Comparison of ENCODE assay signal across 8 cellular contexts in genomic region chr20:63977392-63978276, GRCh38. TPM values are rescaled to one million over a fixed set of nuclear protein-coding genes. Genes with fewer than 3 reads are reported as not detected.
A peak's percentile ranks its signal among the peaks of the same experiment; 100 is the strongest.
DNase-seq lines count a peak whose midpoint lies in the region; ATAC-seq and TF ChIP-seq lines count a peak whose summit lies in the region.

No MANE protein-coding gene starts in this region.

- H3K4me3 Mint-ChIP-seq in WTC11: peak overlapping the region; percentile 76

- no peaks in the 10 kb centered on the region for H3K9me3 Mint-ChIP-seq in WTC11

- H3K36me3 Mint-ChIP-seq in WTC11: peaks cover under 1% of the 10 kb centered on the region; the same call in 1 of the 2 replicates

- peak overlapping the region; percentile 62 for H3K4me3 ChIP-seq in effector memory CD4-positive, alpha-beta T cell (ENCODE audit: insufficient read depth, low read depth, low read length, poor library complexity, severe bottlenecking)

- H3K27ac Mint-ChIP-seq in WTC11: no peak overlapping the region

- H3K27me3 Mint-ChIP-seq in WTC11 (ENCODE audit: low read depth): peaks cover 14% of the 10 kb centered on the region

- DNase-seq in activated CD4-positive, alpha-beta T cell treated with anti-CD3 and anti-CD28 coated beads for 24 hours (ENCODE audit: low read depth in 2 of 2): peak; percentile 45 to 53
- DNase-seq in activated CD4-positive, alpha-beta T cell treated with anti-CD3 and anti-CD28 coated beads for 1 hour: no peak
- DNase-seq in WTC11 (ENCODE audit: low spot score) (no peak), GM19240 (ENCODE audit: insufficient read length, low spot score) (no peak), T1000 (lab: John Stamatoyannopoulos, UW) (no peak), dedifferentiated amniotic fluid mesenchymal stem cell (ENCODE audit: extremely low spot score) (no peak)
- DNase-seq in effector memory CD4-positive, alpha-beta T cell: peak in 1 of 3 donors; percentile 29
- DNase-seq in stimulated activated CD4-positive, alpha-beta T cell treated with anti-CD3 and anti-CD28 coated beads, Interleukin-2, amount 100 ng/mL, for 4 hours (ENCODE audit: low read depth): peak; percentile 41

- no peak for ATAC-seq in WTC11

- no peak for TF ChIP-seq CTCF in WTC11 (IDR thresholded peaks at IDR 0.05)

- H3K36me3 ChIP-seq in effector memory CD4-positive, alpha-beta T cell (ENCODE audit: control insufficient read depth, insufficient read depth, low read length): peaks cover 12% of the 10 kb centered on the region

- H3K4me1 ChIP-seq in effector memory CD4-positive, alpha-beta T cell (ENCODE audit: control insufficient read depth, insufficient read depth, low read length, poor library complexity, severe bottlenecking): peaks cover 41% of the 10 kb centered on the region

- CTCF ChIA-PET in WTC11 (lab: Charles Lee): no interaction called here

- H3K27ac ChIP-seq in effector memory CD4-positive, alpha-beta T cell (ENCODE audit: insufficient read depth, low read length, poor library complexity, severe bottlenecking): peak overlapping the region; percentile 72

- no peaks in the 10 kb centered on the region for H3K27me3 ChIP-seq in effector memory CD4-positive, alpha-beta T cell (replicated peaks; ENCODE audit: control insufficient read depth, insufficient read depth, low read length, poor library complexity, severe bottlenecking)

- peaks cover 31% of the 10 kb centered on the region for H3K4me1 Mint-ChIP-seq in WTC11

- H3K9me3 ChIP-seq in effector memory CD4-positive, alpha-beta T cell (ENCODE audit: control insufficient read depth, low read length): no peaks in the 10 kb centered on the region

- POLR2A ChIA-PET in WTC11 (lab: Charles Lee): no interaction called here

TF ChIP-seq in WTC11, 78 proteins besides CTCF, POLR2A, EP300 and RAD21:
- peak; percentile 61; the same call in 1 of the 2 replicates for TF ChIP-seq GABPB1 (CRISPR knock-in tag; IDR thresholded peaks at IDR 0.05)
- TF ChIP-seq, protein P1, sequence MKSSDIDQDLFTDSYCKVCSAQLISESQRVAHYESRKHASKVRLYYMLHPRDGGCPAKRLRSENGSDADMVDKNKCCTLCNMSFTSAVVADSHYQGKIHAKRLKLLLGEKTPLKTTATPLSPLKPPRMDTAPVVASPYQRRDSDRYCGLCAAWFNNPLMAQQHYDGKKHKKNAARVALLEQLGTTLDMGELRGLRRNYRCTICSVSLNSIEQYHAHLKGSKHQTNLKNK (CRISPR knock-in tag; IDR thresholded peaks at IDR 0.05): no peak
TF ChIP-seq in WTC11: peak in this region for 1.

RNA-seq across cellular contexts. Expression of gene SAMD10, which starts 1.8 kb away (rescaled TPM):
- 4.6 to 6.2 TPM (median 4.8 TPM) in 3 replicates for total RNA-seq in WTC11 (2021)

RNA-seq across cellular contexts. Expression of gene PRPF6, which starts 3.3 kb away (rescaled TPM):
- 79.4 to 84.6 TPM (median 80.5 TPM) in 3 replicates for total RNA-seq in WTC11 (2021)

RNA-seq across cellular contexts. Expression of gene ZNF512B, which starts 7.9 kb away (rescaled TPM):
- 19.9 to 23.3 TPM (median 20.5 TPM) in 3 replicates for total RNA-seq in WTC11 (2021)

RNA-seq across cellular contexts. Expression of gene UCKL1, which starts 21.4 kb away (rescaled TPM):
- 46.8 to 51.2 TPM (median 48.0 TPM) in 3 replicates for total RNA-seq in WTC11 (2021)

RNA-seq across cellular contexts. Expression of gene C20orf204, which starts 58.3 kb away (rescaled TPM):
- total RNA-seq in WTC11 (2021): 1.6 to 2.4 TPM (median 2.1 TPM) in 3 replicates

Comparison
In these comparisons a context has a peak if more than half of its experiments do, and no peak if none do; other contexts are left out.
1. DNase-seq: peak in activated CD4-positive, alpha-beta T cell treated with anti-CD3 and anti-CD28 coated beads for 24 hours (2 of 2) and stimulated activated CD4-positive, alpha-beta T cell treated with anti-CD3 and anti-CD28 coated beads, Interleukin-2, amount 100 ng/mL, for 4 hours (single experiment); none in activated CD4-positive, alpha-beta T cell treated with anti-CD3 and anti-CD28 coated beads for 1 hour (single experiment), WTC11 (single experiment), GM19240 (single experiment), T1000 (single experiment) and dedifferentiated amniotic fluid mesenchymal stem cell (single experiment).